ENCODE assay signal across 27 cellular contexts in the genomic region with DNA sequence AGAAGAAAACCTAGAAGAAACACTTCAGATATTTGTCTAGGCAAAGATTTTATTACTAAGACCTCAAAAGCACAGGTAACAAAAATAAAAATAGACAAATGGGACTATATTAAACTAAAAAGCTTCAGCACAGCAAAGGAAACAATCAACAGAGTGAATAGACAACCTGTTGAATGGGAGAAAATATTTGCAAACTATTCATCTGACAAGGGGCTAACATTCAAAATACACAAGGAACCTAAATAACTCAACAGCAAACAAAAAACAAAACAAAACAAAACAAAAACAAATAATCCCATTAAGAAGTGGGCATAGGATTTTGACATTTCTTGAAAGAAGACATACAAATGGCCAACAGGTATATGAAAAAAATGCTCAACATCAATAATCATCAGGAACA.
DNase-seq lines count a peak whose midpoint lies in the region; ATAC-seq, FAIRE-seq and TF ChIP-seq lines count a peak whose summit lies in the region.
"Had no signal": no experiment of that assay in that cellular context is flagged by ENCODE, and none has a peak within 500 bp of the region (broad histone marks: within the 10 kb centered on the region; RNA-seq: fewer than 3 reads in every experiment).

No MANE protein-coding gene starts in this region.

- ATAC-seq in GM21360 (IDR thresholded peaks at IDR 0.05; ENCODE audit: unreplicated experiment) (no peak), HG03469 (IDR thresholded peaks at IDR 0.05; ENCODE audit: unreplicated experiment) (no peak)
- ATAC-seq: A549, GM12878 had no signal

- TF ChIP-seq CTCF in endodermal cell (conservative IDR thresholded peaks at IDR 0.05) = no peak

- no peak overlapping the region for H3K4me3 Mint-ChIP-seq in endodermal cell
- H3K4me3 Mint-ChIP-seq: CD14-positive monocyte; CD4-positive, alpha-beta memory T cell; CD4-positive, CD25-positive, alpha-beta regulatory T cell; CD8-positive, alpha-beta memory T cell had no signal

- H3K27ac Mint-ChIP-seq in endodermal cell = no peak overlapping the region
- H3K27ac Mint-ChIP-seq: CD14-positive monocyte; CD4-positive, alpha-beta memory T cell; CD4-positive, CD25-positive, alpha-beta regulatory T cell; CD8-positive, alpha-beta memory T cell had no signal

- H3K9me3 ChIP-seq in small intestine (ENCODE audit: control insufficient read depth, low read depth) (no peaks in the 10 kb centered on the region), endodermal cell (ENCODE audit: control insufficient read depth, low read length) (no peaks in the 10 kb centered on the region)
- H3K9me3 ChIP-seq: A549, BE2C had no signal

- H3K4me1 Mint-ChIP-seq in endodermal cell = no peaks in the 10 kb centered on the region
- H3K4me1 Mint-ChIP-seq: CD14-positive monocyte; CD4-positive, alpha-beta memory T cell; CD4-positive, CD25-positive, alpha-beta regulatory T cell; CD8-positive, alpha-beta memory T cell had no signal

- peaks cover 34% of the 10 kb centered on the region for H3K36me3 Mint-ChIP-seq in endodermal cell (ENCODE audit: low read depth)
- H3K36me3 Mint-ChIP-seq: CD14-positive monocyte had no signal

- H3K36me3 ChIP-seq in small intestine (ENCODE audit: control insufficient read depth in 2 of 2, insufficient read depth in 2 of 2, low read length in 2 of 2) (no peaks in the 10 kb centered on the region), endodermal cell (ENCODE audit: control insufficient read depth, insufficient read depth, low read length) (no peaks in the 10 kb centered on the region)
- H3K36me3 ChIP-seq: BE2C had no signal

- FAIRE-seq in GM18507 (lab: Jason Lieb, UNC) = peak; percentile 58
- peak; percentile 95 for FAIRE-seq in colon (lab: Jason Lieb, UNC)
- FAIRE-seq in islet of Langerhans (lab: Jason Lieb, UNC) = peak; percentile 97
- FAIRE-seq in small intestine (lab: Jason Lieb, UNC) = peak; percentile 26
- FAIRE-seq: A549, GM12878, GM12892 had no signal

- H3K27ac ChIP-seq in small intestine (ENCODE audit: low read depth in 1 of 2, low read length in 1 of 2) (no peak overlapping the region), endodermal cell (ENCODE audit: low read depth, low read length) (no peak overlapping the region)
- H3K27ac ChIP-seq: A549, BLaER1 had no signal

- DNase-seq in GM18507 (ENCODE audit: extremely low spot score, insufficient read length, low read depth) = no peak
- DNase-seq in small intestine = no peak
- DNase-seq in endodermal cell = no peak
- no peak for DNase-seq in KG1 (lab: John Stamatoyannopoulos, UW)
- DNase-seq: 8988T; BE2C; C1 segment of cervical spinal cord; CD4-positive, alpha-beta memory T cell; CD4-positive, CD25-positive, alpha-beta regulatory T cell; CD8-positive, alpha-beta memory T cell; COR-L47; DMS 273 treated with DMSO at 0.1 percent for 48 hours; DMS153; DMS53; DMS79; DND-41; EL; GDM1 had no signal

- H3K4me3 ChIP-seq in small intestine (ENCODE audit: low read depth in 1 of 2, low read length in 2 of 2) (no peak overlapping the region), endodermal cell (ENCODE audit: low read length) (no peak overlapping the region)
- H3K4me3 ChIP-seq: A549, BLaER1, GM12878 had no signal

- H3K27me3 ChIP-seq in small intestine (ENCODE audit: control insufficient read depth in 2 of 2, insufficient read depth in 2 of 2, low read length in 2 of 2) = no peaks in the 10 kb centered on the region
- H3K27me3 ChIP-seq in endodermal cell (ENCODE audit: control insufficient read depth, insufficient read depth, low read length, poor library complexity, severe bottlenecking) = no peaks in the 10 kb centered on the region
- H3K27me3 ChIP-seq: BE2C had no signal

- no peak overlapping the region for H3K9ac ChIP-seq in endodermal cell (ENCODE audit: extremely low read depth, low read length, poor library complexity, severe bottlenecking)
- H3K9ac ChIP-seq: BLaER1 had no signal

- H3K4me1 ChIP-seq in small intestine (ENCODE audit: control insufficient read depth in 2 of 2, insufficient read depth in 1 of 2, low read depth in 1 of 2, low read length in 1 of 2) = no peaks in the 10 kb centered on the region
- no peaks in the 10 kb centered on the region for H3K4me1 ChIP-seq in endodermal cell (ENCODE audit: control insufficient read depth, insufficient read depth, low read length)
- H3K4me1 ChIP-seq: A549, BE2C, BLaER1 had no signal

- H3K27me3 Mint-ChIP-seq in endodermal cell (ENCODE audit: insufficient read depth) = no peaks in the 10 kb centered on the region
- H3K27me3 Mint-ChIP-seq: CD4-positive, alpha-beta memory T cell; CD4-positive, CD25-positive, alpha-beta regulatory T cell had no signal

- H3K9me3 Mint-ChIP-seq in endodermal cell = peaks cover 18% of the 10 kb centered on the region
